1 cellular context compared by ENCODE assay signal in the genomic region with DNA sequence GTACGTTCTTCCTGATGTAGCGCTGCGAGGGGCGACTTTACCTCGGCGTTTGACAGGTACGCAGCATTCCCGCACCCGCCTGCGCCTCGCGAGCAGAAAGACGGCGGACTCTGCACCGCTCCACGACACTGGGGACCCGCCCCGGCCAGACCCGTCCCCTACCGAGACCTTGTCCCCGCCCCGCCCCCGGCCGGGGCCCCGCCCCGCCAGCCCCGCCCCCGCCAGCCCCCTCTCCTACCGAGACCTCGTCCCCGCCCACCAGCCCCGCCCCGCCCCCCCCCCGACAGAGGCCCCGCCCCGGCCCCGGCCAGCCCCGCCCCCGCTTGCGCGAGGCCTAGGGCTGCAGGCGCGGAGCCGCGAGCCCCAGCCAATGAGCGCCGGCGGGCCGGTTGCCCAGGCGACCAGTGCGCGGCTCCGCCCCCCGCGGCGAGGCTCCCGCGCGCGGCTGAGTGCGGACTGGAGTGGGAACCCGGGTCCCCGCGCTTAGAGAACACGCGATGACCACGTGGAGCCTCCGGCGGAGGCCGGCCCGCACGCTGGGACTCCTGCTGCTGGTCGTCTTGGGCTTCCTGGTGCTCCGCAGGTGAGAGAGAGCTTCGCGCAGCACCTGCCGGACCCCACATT.
TF ChIP-seq lines count a peak whose summit lies in the region.

Gene GLB1L2, plus strand, starts transcription at position 424 of the 624 bp plus-strand sequence. Its CDS starts 74 bp downstream, at position 498.

TF ChIP-seq in IMR-90, 13 proteins besides CTCF, POLR2A, EP300 and RAD21 (continued from another document):
- TF ChIP-seq, protein P1, sequence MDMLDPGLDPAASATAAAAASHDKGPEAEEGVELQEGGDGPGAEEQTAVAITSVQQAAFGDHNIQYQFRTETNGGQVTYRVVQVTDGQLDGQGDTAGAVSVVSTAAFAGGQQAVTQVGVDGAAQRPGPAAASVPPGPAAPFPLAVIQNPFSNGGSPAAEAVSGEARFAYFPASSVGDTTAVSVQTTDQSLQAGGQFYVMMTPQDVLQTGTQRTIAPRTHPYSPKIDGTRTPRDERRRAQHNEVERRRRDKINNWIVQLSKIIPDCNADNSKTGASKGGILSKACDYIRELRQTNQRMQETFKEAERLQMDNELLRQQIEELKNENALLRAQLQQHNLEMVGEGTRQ (IDR thresholded peaks at IDR 0.05; ENCODE audit: low read depth, low read length): no peak
- TF ChIP-seq RFX5 (IDR thresholded peaks at IDR 0.05; ENCODE audit: low read depth, low read length): no peak
- no peak for TF ChIP-seq MAZ (IDR thresholded peaks at IDR 0.05; ENCODE audit: borderline replicate concordance, low read depth, low read length)
- no peak for TF ChIP-seq CHD1 (IDR thresholded peaks at IDR 0.05; ENCODE audit: low read depth, low read length)
- no peak for TF ChIP-seq CEBPB (IDR thresholded peaks at IDR 0.05; ENCODE audit: low read depth, low read length)
- no peak for TF ChIP-seq MAFK (IDR thresholded peaks at IDR 0.05; ENCODE audit: low read depth, low read length)
- no peak for TF ChIP-seq ELK1 (IDR thresholded peaks at IDR 0.05; ENCODE audit: borderline replicate concordance, low read depth, low read length)
- TF ChIP-seq RCOR1 (IDR thresholded peaks at IDR 0.05; ENCODE audit: insufficient replicate concordance, low read length): no peak
